ENCODE assay signal across 2 cellular contexts in genomic region chr1:1630965-1631792, GRCh38.
TF ChIP-seq lines count a peak whose summit lies in the region.

No MANE protein-coding gene starts in this region.

TF ChIP-seq in IMR-90, 13 proteins besides CTCF, POLR2A, EP300 and RAD21:
- TF ChIP-seq BHLHE40 (IDR thresholded peaks at IDR 0.05; ENCODE audit: low read depth, low read length) (no peak), MAFK (IDR thresholded peaks at IDR 0.05; ENCODE audit: low read depth, low read length) (no peak), ELK1 (IDR thresholded peaks at IDR 0.05; ENCODE audit: borderline replicate concordance, low read depth, low read length) (no peak), MAZ (IDR thresholded peaks at IDR 0.05; ENCODE audit: borderline replicate concordance, low read depth, low read length) (no peak), MXI1 (IDR thresholded peaks at IDR 0.05; ENCODE audit: borderline replicate concordance, low read depth, low read length) (no peak), FOS (IDR thresholded peaks at IDR 0.05; ENCODE audit: low read depth, low read length) (no peak), RFX5 (IDR thresholded peaks at IDR 0.05; ENCODE audit: low read depth, low read length) (no peak)

TF ChIP-seq in HEK293T, 16 proteins besides CTCF, POLR2A, EP300 and RAD21:
- TF ChIP-seq L3MBTL2 (conservative IDR thresholded peaks at IDR 0.05) (no peak), SUZ12 (IDR thresholded peaks at IDR 0.05) (no peak), LEF1 (IDR thresholded peaks at IDR 0.05; ENCODE audit: borderline replicate concordance) (no peak)
